Comparison of ENCODE assay signal across 8 cellular contexts in genomic region chr16:46554435-46554834, GRCh38.
A peak's percentile ranks its signal among the peaks of the same experiment; 100 is the strongest.
DNase-seq lines count a peak whose midpoint lies in the region; TF ChIP-seq lines count a peak whose summit lies in the region.
"Not testable (repeated sequence)": the region's sequence is repeated elsewhere in the genome, so short reads cannot be mapped to it uniquely, and the experiment has no call there.

No MANE protein-coding gene starts in this region.

- not testable (repeated sequence) for H3K27me3 ChIP-seq in DOHH2 (ENCODE audit: control insufficient read depth, low read length); mammary epithelial cell (ENCODE audit: insufficient read depth, low read length); hepatocyte; thyroid gland

- dilution Hi-C loops in mammary epithelial cell (cut with HindIII; ENCODE audit: low sequenced_read_pairs) = not testable (repeated sequence)

- H3F3A ChIP-seq in DOHH2 (ENCODE audit: control insufficient read depth, insufficient read depth) = not testable (repeated sequence)

- intact Hi-C loops in mammary epithelial cell (cut with micrococcal nuclease) = loop anchor here (1.0 to 10.0 kb wide), 2 partner anchors 53 to 250 kb away; no protein-coding TSS in a partner anchor
- intact Hi-C loops in thyroid gland (cut with DNase I) = not testable (repeated sequence)

- in situ Hi-C loops in mammary epithelial cell (cut with MboI; ENCODE audit: low sequenced_read_pairs in 2 of 2) = loop anchor here (10.0 kb wide), 1 partner anchor 50 kb away; no protein-coding TSS in a partner anchor

- not testable (repeated sequence) for TF ChIP-seq POLR2A in thyroid gland (IDR thresholded peaks at IDR 0.05)

- H3K9me3 ChIP-seq in DOHH2 (ENCODE audit: control insufficient read depth, insufficient read depth, low read length); mammary epithelial cell (replicated peaks; ENCODE audit: insufficient read depth, low read length); hepatocyte (ENCODE audit: low read depth); thyroid gland: not testable (repeated sequence)

- H4K20me1 ChIP-seq in DOHH2 (ENCODE audit: control insufficient read depth, insufficient read depth, low read depth, low read length); mammary epithelial cell (ENCODE audit: insufficient read depth, low read length); hepatocyte (ENCODE audit: insufficient read depth, poor library complexity, severe bottlenecking): not testable (repeated sequence)

- DNase-seq in HS-5 (ENCODE audit: low read depth) (peak; percentile 13), NCI-H82 treated with DMSO at 0.1 percent for 48 hours (lab: John Stamatoyannopoulos, UW; ENCODE audit: unreplicated experiment) (peak; percentile 8), mammary epithelial cell (peak; percentile 52), hepatocyte (ENCODE audit: low spot score) (peak; percentile 80), pons (ENCODE audit: low spot score) (peak; percentile 59), thyroid gland (peak; percentile 51 to 54)
- DNase-seq in activated CD4-positive, CD25-positive, alpha-beta regulatory T cell treated with anti-CD3 and anti-CD28 coated beads, Interleukin-2, amount 50 U/mL, for 16 hours (ENCODE audit: low read depth, low spot score) = peak; percentile 6

- H3K4me2 ChIP-seq in DOHH2 (ENCODE audit: low read length) (peak overlapping the region; percentile 63), mammary epithelial cell (ENCODE audit: insufficient read depth, low read depth, low read length) (peak overlapping the region; percentile 57), hepatocyte (peak overlapping the region; percentile 64)

- not testable (repeated sequence) for H3K9me2 ChIP-seq in DOHH2 (replicated peaks; ENCODE audit: control insufficient read depth, low read length); hepatocyte (replicated peaks; ENCODE audit: insufficient read depth)

- not testable (repeated sequence) for H3K36me3 ChIP-seq in DOHH2 (ENCODE audit: control insufficient read depth, low read length); mammary epithelial cell (ENCODE audit: insufficient read depth, low read length); hepatocyte (replicated peaks; ENCODE audit: insufficient read depth, low read depth); thyroid gland

- H3K27ac ChIP-seq in DOHH2 (ENCODE audit: low read depth, low read length); mammary epithelial cell (ENCODE audit: insufficient read depth, low read depth, low read length); hepatocyte; thyroid gland: not testable (repeated sequence)

- not testable (repeated sequence) for H3K79me2 ChIP-seq in DOHH2 (ENCODE audit: control insufficient read depth, low read length); mammary epithelial cell (ENCODE audit: insufficient read depth, low read length); hepatocyte

- CTCF ChIA-PET in mammary epithelial cell (lab: Charles Lee; ENCODE audit: low non-redundant PET) = not testable (repeated sequence)

- BruUV-seq in mammary epithelial cell (replicated peaks; lab: Mats Ljungman, UMichigan) = not testable (repeated sequence)

- peak overlapping the region; percentile 52 for H3K4me3 ChIP-seq in DOHH2 (ENCODE audit: low read length)
- H3K4me3 ChIP-seq in mammary epithelial cell (replicated peaks in 1 of 3; ENCODE audit: insufficient read depth in 1 of 3, low read depth in 2 of 3, low read length in 3 of 3) = peak overlapping the region in 1 of 3 experiments; percentile 12
- H3K4me3 ChIP-seq in hepatocyte; thyroid gland (replicated peaks in 1 of 3): not testable (repeated sequence)

- WGBS in mammary epithelial cell (ENCODE audit: low coverage, missing lambda C conversion rate) = 17% methylated on average over 14 of the region's 14 CpGs
- 21% methylated on average over 14 of the region's 14 CpGs for WGBS in hepatocyte (ENCODE audit: low lambda C conversion rate, missing lambda C conversion rate)
- WGBS in thyroid gland, 2 donors = 16 to 18% methylated on average over 14 of the region's 14 CpGs

- not testable (repeated sequence) for H3K9ac ChIP-seq in mammary epithelial cell (ENCODE audit: insufficient read depth, low read length)

- peak overlapping the region; percentile 83 for H2AFZ ChIP-seq in mammary epithelial cell (ENCODE audit: low read depth, low read length)
- H2AFZ ChIP-seq in hepatocyte = not testable (repeated sequence)

- TF ChIP-seq CTCF in DOHH2 (IDR thresholded peaks at IDR 0.05; ENCODE audit: low read depth, low read length, poor library complexity, severe bottlenecking) (peak; percentile 84), mammary epithelial cell (conservative IDR thresholded peaks at IDR 0.05 in 1 of 2, IDR thresholded peaks at IDR 0.05 in 1 of 2; ENCODE audit: extremely low read depth in 1 of 2, insufficient read depth in 1 of 2, low read depth in 1 of 2, low read length in 2 of 2) (peak; percentile 73 to 91), hepatocyte (IDR thresholded peaks at IDR 0.05; ENCODE audit: poor library complexity) (peak; percentile 80), thyroid gland (IDR thresholded peaks at IDR 0.05) (peak in 5 of 6 experiments; percentile 35 to 74 (median 53))

- not testable (repeated sequence) for H3K4me1 ChIP-seq in DOHH2 (ENCODE audit: control insufficient read depth, low read length); mammary epithelial cell (ENCODE audit: insufficient read depth, low read length); hepatocyte (ENCODE audit: insufficient read depth); thyroid gland

Comparison
In these comparisons a context has a peak if more than half of its experiments do, and no peak if none do; other contexts are left out.
1. DNase-seq: peak in every context shown above with its lines; median percentile 80 in hepatocyte; 59 in pons; 52 in thyroid gland; 52 in mammary epithelial cell; 13 in HS-5; 8 in NCI-H82 treated with DMSO at 0.1 percent for 48 hours; 6 in activated CD4-positive, CD25-positive, alpha-beta regulatory T cell treated with anti-CD3 and anti-CD28 coated beads, Interleukin-2, amount 50 U/mL, for 16 hours.